ENCODE assay signal across 9 cellular contexts in genomic region chr22:40182231-40182835, GRCh38. TPM values are rescaled to one million over a fixed set of nuclear protein-coding genes. Genes with fewer than 3 reads are reported as not detected.
A peak's percentile ranks its signal among the peaks of the same experiment; 100 is the strongest.
DNase-seq lines count a peak whose midpoint lies in the region; ATAC-seq and TF ChIP-seq lines count a peak whose summit lies in the region.
"Had no signal": no experiment of that assay in that cellular context is flagged by ENCODE, and none has a peak within 500 bp of the region (broad histone marks: within the 10 kb centered on the region; RNA-seq: fewer than 3 reads in every experiment).

No MANE protein-coding gene starts in this region.

- CTCF ChIA-PET in RWPE1 (lab: Yijun Ruan, JAX): no interaction called here

- in situ Hi-C loops in KBM-7 (cut with MboI; ENCODE audit: low pct_unique_long_range_greater_than_20kb, low sequenced_read_pairs): no loop called here

- POLR2A ChIA-PET in RWPE1 (lab: Yijun Ruan, JAX; ENCODE audit: low non-redundant PET): no interaction called here

- no peak for TF ChIP-seq CTCF in RWPE1 (conservative IDR thresholded peaks at IDR 0.05; ENCODE audit: low read depth)

- ATAC-seq in esophagus mucosa (peak; percentile 74), GM18502 (IDR thresholded peaks at IDR 0.05; ENCODE audit: poor library complexity, unreplicated experiment) (no peak)

- peak overlapping the region; percentile 13 for H3K27ac ChIP-seq in RWPE1

- DNase-seq in ELR (ENCODE audit: low read depth): peak; percentile 46
- no peak for DNase-seq in RWPE1 (ENCODE audit: low spot score)
- peak; percentile 54 for DNase-seq in renal cortical epithelial cell (ENCODE audit: low read depth)
- no peak for DNase-seq in NCI-H2107 treated with DMSO at 0.1 percent for 48 hours (lab: John Stamatoyannopoulos, UW; ENCODE audit: unreplicated experiment)
- no peak for DNase-seq in KBM-7
- DNase-seq: activated CD4-positive, alpha-beta T cell treated with anti-CD3 and anti-CD28 coated beads for 1 hour; NCI-H748 treated with DMSO at 0.1 percent for 48 hours had no signal

RNA-seq across cellular contexts. Expression of gene TNRC6B, which starts 4.6 kb away (rescaled TPM):
- total RNA-seq in esophagus mucosa (19.3 TPM), renal cortical epithelial cell (6.4 and 52.5 TPM in 2 replicates)

Comparison
In these comparisons a context has a peak if more than half of its experiments do, and no peak if none do; other contexts are left out.
1. DNase-seq: peak in ELR (single experiment) and renal cortical epithelial cell (single experiment); none in RWPE1 (single experiment), NCI-H2107 treated with DMSO at 0.1 percent for 48 hours (single experiment) and KBM-7 (single experiment).